ENCODE assay signal across 7 cellular contexts in the genomic region with DNA sequence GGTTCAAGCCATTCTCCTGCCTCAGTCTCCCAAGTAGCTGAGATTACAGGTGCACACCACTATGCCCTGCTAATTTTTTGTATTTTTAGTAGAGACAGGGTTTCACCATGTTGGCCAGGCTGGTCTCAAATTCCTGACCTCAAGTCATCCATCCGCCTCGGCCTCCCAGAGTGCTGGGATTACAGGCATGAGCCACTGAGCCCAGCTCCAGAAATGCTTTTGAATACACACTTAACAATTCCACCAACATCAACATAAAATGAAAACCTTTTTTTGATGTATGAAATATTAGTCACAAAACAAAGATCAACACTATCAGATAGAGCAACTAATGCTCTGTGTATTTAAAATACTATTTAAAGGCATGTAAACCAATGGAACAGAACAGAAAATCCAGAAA.
DNase-seq lines count a peak whose midpoint lies in the region; ATAC-seq and TF ChIP-seq lines count a peak whose summit lies in the region.
"Not testable (repeated sequence)": the region's sequence is repeated elsewhere in the genome, so short reads cannot be mapped to it uniquely, and the experiment has no call there.

No MANE protein-coding gene starts in this region.

- not testable (repeated sequence) for TF ChIP-seq CTCF in RWPE2 (IDR thresholded peaks at IDR 0.05; ENCODE audit: poor library complexity, severe bottlenecking); astrocyte of the spinal cord (IDR thresholded peaks at IDR 0.05; ENCODE audit: low read depth, low read length); fibroblast of lung (conservative IDR thresholded peaks at IDR 0.05 in 1 of 2, IDR thresholded peaks at IDR 0.05 in 1 of 2; ENCODE audit: low read depth in 1 of 2, low read length in 2 of 2); osteoblast (IDR thresholded peaks at IDR 0.05; ENCODE audit: extremely low read depth, low read depth, low read length); stomach (IDR thresholded peaks at IDR 0.05)

- in situ Hi-C loops in GM23248 (cut with MboI); astrocyte of the spinal cord (cut with HindIII; ENCODE audit: low sequenced_read_pairs): not testable (repeated sequence)

- 48 to 53% methylated on average over 2 of the region's 2 CpGs for WGBS in GM23248 (ENCODE audit: low coverage in 1 of 2, low lambda C conversion rate in 2 of 2, missing lambda C conversion rate in 2 of 2), 2 experiments
- WGBS in stomach, 5 donors = 72 to 90% (median 85%) methylated on average over 2 of the region's 2 CpGs

- ATAC-seq in RWPE2 (ENCODE audit: low read depth) = 0 out of 3 replicates have a peak, but pooled peaks have one; percentile 10

- H3K9me3 ChIP-seq in GM23248 (ENCODE audit: low read depth); RWPE2 (ENCODE audit: severe bottlenecking); fibroblast of lung (ENCODE audit: control insufficient read depth, insufficient read depth, low read depth, low read length); osteoblast (ENCODE audit: low read depth, low read length); stomach: not testable (repeated sequence)

- peak overlapping the region; percentile 88 for H3K27ac ChIP-seq in GM23248
- H3K27ac ChIP-seq in RWPE2 (ENCODE audit: poor library complexity, severe bottlenecking) = peak overlapping the region; percentile 35
- H3K27ac ChIP-seq in fibroblast of lung (ENCODE audit: insufficient read depth, low read length) = peak overlapping the region; percentile 64
- peak overlapping the region; percentile 77 for H3K27ac ChIP-seq in osteoblast (ENCODE audit: low read depth, low read length)
- H3K27ac ChIP-seq in stomach = peak overlapping the region; percentile 13 to 53 (median 29)

- not testable (repeated sequence) for H3K36me3 ChIP-seq in GM23248 (ENCODE audit: low read depth); fibroblast of lung (ENCODE audit: control insufficient read depth, insufficient read depth, low read length); osteoblast (ENCODE audit: insufficient read depth, low read length)
- H3K36me3 ChIP-seq in RWPE2 (ENCODE audit: low read depth) (peaks cover 32% of the 10 kb centered on the region), stomach (peaks cover 0 to 13% (median 5%) of the 10 kb centered on the region in 4 donors)

- not testable (repeated sequence) for H3K27me3 ChIP-seq in GM23248 (replicated peaks; ENCODE audit: insufficient read depth); RWPE2 (ENCODE audit: insufficient read depth, poor library complexity, severe bottlenecking); fibroblast of lung (ENCODE audit: control insufficient read depth, insufficient read depth, low read length); osteoblast (ENCODE audit: insufficient read depth, low read length); stomach

- not testable (repeated sequence) for H4K20me1 ChIP-seq in GM23248 (ENCODE audit: insufficient read depth); fibroblast of lung (ENCODE audit: control insufficient read depth, extremely low read depth, insufficient read depth, low read length)
- peaks cover 17% of the 10 kb centered on the region for H4K20me1 ChIP-seq in osteoblast (ENCODE audit: insufficient read depth, low read length)

- DNase-seq in GM23248; RWPE2 (ENCODE audit: low spot score); osteoblast (ENCODE audit: insufficient read length, low spot score, missing footprints); stomach: not testable (repeated sequence)
- DNase-seq in astrocyte of the spinal cord (ENCODE audit: low read depth, low spot score) (peak; percentile 61), fibroblast of lung (ENCODE audit: low read depth in 2 of 2) (peak in 1 of 2 donors; percentile 60), kidney glomerular epithelial cell (lab: John Stamatoyannopoulos, UW) (peak; percentile 42)

- not testable (repeated sequence) for H3K9me2 ChIP-seq in GM23248 (ENCODE audit: insufficient read depth)

- peaks cover 45% of the 10 kb centered on the region for H3K4me1 ChIP-seq in GM23248 (ENCODE audit: insufficient read depth)
- H3K4me1 ChIP-seq in RWPE2 (ENCODE audit: insufficient read depth, poor library complexity, severe bottlenecking) = peaks cover 52% of the 10 kb centered on the region
- H3K4me1 ChIP-seq in fibroblast of lung (ENCODE audit: control insufficient read depth, extremely low read depth, insufficient read depth, low read length) = not testable (repeated sequence)
- peaks cover 38% of the 10 kb centered on the region for H3K4me1 ChIP-seq in osteoblast (ENCODE audit: insufficient read depth, low read length)
- peaks cover 13 to 38% (median 19%) of the 10 kb centered on the region in 4 donors for H3K4me1 ChIP-seq in stomach

- H3K9ac ChIP-seq in GM23248 = 0 out of 2 replicates have a peak overlapping the region, but pooled peaks have one; percentile 20
- not testable (repeated sequence) for H3K9ac ChIP-seq in fibroblast of lung (ENCODE audit: insufficient read depth, low read length)

- not testable (repeated sequence) for H3K4me2 ChIP-seq in GM23248 (ENCODE audit: unreplicated experiment); fibroblast of lung (ENCODE audit: extremely low read depth, insufficient read depth, low read length)
- H3K4me2 ChIP-seq in osteoblast (ENCODE audit: insufficient read depth, low read length) = peak overlapping the region; percentile 5

- TF ChIP-seq POLR2A in stomach (IDR thresholded peaks at IDR 0.05) = not testable (repeated sequence)

- intact Hi-C loops in stomach (cut with DNase I; ENCODE audit: low total_unique reads) = not testable (repeated sequence)

- H2AFZ ChIP-seq in GM23248; fibroblast of lung (ENCODE audit: low read length); osteoblast (ENCODE audit: low read length): not testable (repeated sequence)

- H3K79me2 ChIP-seq in GM23248 (ENCODE audit: insufficient read depth) (peaks cover 100% of the 10 kb centered on the region), fibroblast of lung (ENCODE audit: control insufficient read depth, insufficient read depth, low read length) (peaks cover 83% of the 10 kb centered on the region), osteoblast (ENCODE audit: insufficient read depth, low read length) (peaks cover 92% of the 10 kb centered on the region)

- peaks cover 42% of the 10 kb centered on the region for H3F3A ChIP-seq in GM23248 (ENCODE audit: insufficient read depth)

- not testable (repeated sequence) for TF ChIP-seq EP300 in stomach (IDR thresholded peaks at IDR 0.05)

- H3K4me3 ChIP-seq in GM23248; RWPE2 (ENCODE audit: severe bottlenecking); astrocyte of the spinal cord (ENCODE audit: low read depth, low read length); fibroblast of lung (replicated peaks in 1 of 4; ENCODE audit: control extremely low read depth in 1 of 4, insufficient read depth in 1 of 4, low read depth in 3 of 4, low read length in 4 of 4); osteoblast (ENCODE audit: insufficient read depth, low read length); stomach: not testable (repeated sequence)

Comparison
In these comparisons a context has a peak if more than half of its experiments do, and no peak if none do; other contexts are left out.
1. H3K27ac ChIP-seq: peak in every context shown above with its lines; median percentile 88 in GM23248; 77 in osteoblast; 64 in fibroblast of lung; 35 in RWPE2; 29 in stomach.